Comparison of ENCODE assay signal across 25 cellular contexts in genomic region chr4:148345509-148345908, GRCh38.
A peak's percentile ranks its signal among the peaks of the same experiment; 100 is the strongest.
DNase-seq lines count a peak whose midpoint lies in the region; ATAC-seq, FAIRE-seq and TF ChIP-seq lines count a peak whose summit lies in the region.
"Had no signal": no experiment of that assay in that cellular context is flagged by ENCODE, and none has a peak within 500 bp of the region (broad histone marks: within the 10 kb centered on the region; RNA-seq: fewer than 3 reads in every experiment).

No MANE protein-coding gene starts in this region.

- H3K27me3 ChIP-seq in liver (ENCODE audit: control insufficient read depth in 4 of 4, insufficient read depth in 4 of 4, low read length in 3 of 4) = no peaks in the 10 kb centered on the region
- no peaks in the 10 kb centered on the region; a peak in 1 of 5 replicates for H3K27me3 ChIP-seq in HepG2 (ENCODE audit: control insufficient read depth in 1 of 2, insufficient read depth in 2 of 2, low read length in 2 of 2)
- H3K27me3 ChIP-seq: BLaER1 had no signal

- no peak for DNase-seq in HepG2 (ENCODE audit: low spot score)
- no peak for DNase-seq in left colon
- DNase-seq in mucosa of descending colon = no peak
- no peak for DNase-seq in left cardiac atrium
- DNase-seq: CD4-positive, alpha-beta T cell; CD8-positive, alpha-beta memory T cell; DMS 273 treated with DMSO at 0.1 percent for 48 hours; DMS79; EL; GF-D8; GM23248; H7; HCEC 1CT had no signal

- ATAC-seq in HepG2 (no peak), left colon (peak; percentile 56), mucosa of descending colon (peak; percentile 37), left cardiac atrium (no peak), HG03378 (IDR thresholded peaks at IDR 0.05; ENCODE audit: unreplicated experiment) (no peak), HG02970 (IDR thresholded peaks at IDR 0.05; ENCODE audit: low FRiP score, unreplicated experiment) (no peak)

- 35% methylated on average over 5 of the region's 5 CpGs for WGBS in liver
- 1% methylated on average over 5 of the region's 5 CpGs for WGBS in HepG2 (ENCODE audit: low lambda C conversion rate)

- intact Hi-C loops in HepG2 (cut with micrococcal nuclease; ENCODE audit: unreplicated experiment) = no loop called here
- intact Hi-C loops in left colon (cut with DNase I, micrococcal nuclease) = no loop called here
- intact Hi-C loops in mucosa of descending colon (cut with DNase I, micrococcal nuclease) = no loop called here
- intact Hi-C loops in left cardiac atrium (cut with DNase I) = loop anchor here in 1 of 2 donors (10.0 kb wide), 1 partner anchor 89 kb away; no protein-coding TSS in a partner anchor

- H3K4me3 ChIP-seq in liver (ENCODE audit: low read depth in 1 of 3, low read length in 3 of 3) = no peak overlapping the region
- no peak overlapping the region for H3K4me3 ChIP-seq in HepG2 (replicated peaks in 1 of 3; ENCODE audit: insufficient read depth in 1 of 3, low read depth in 2 of 3, low read length in 3 of 3)
- no peak overlapping the region for H3K4me3 ChIP-seq in mucosa of descending colon
- H3K4me3 ChIP-seq: BLaER1, GM23248 had no signal

- no peaks in the 10 kb centered on the region for H4K20me1 ChIP-seq in HepG2 (ENCODE audit: insufficient read depth, low read length)
- H4K20me1 ChIP-seq: BLaER1 had no signal

- no peak overlapping the region for H2AFZ ChIP-seq in HepG2 (ENCODE audit: low read length)
- H2AFZ ChIP-seq: GM23248 had no signal

- TF ChIP-seq EP300 in HepG2 (IDR thresholded peaks at IDR 0.05; ENCODE audit: low read depth in 2 of 2, low read length in 2 of 2) (no peak), HepG2 (CRISPR knock-in tag; IDR thresholded peaks at IDR 0.05; ENCODE audit: borderline replicate concordance) (no peak)

- H3K9me3 ChIP-seq in liver (ENCODE audit: control insufficient read depth in 4 of 4, low read length in 3 of 4) = no peaks in the 10 kb centered on the region
- no peaks in the 10 kb centered on the region for H3K9me3 ChIP-seq in HepG2 (ENCODE audit: low read length)
- no peaks in the 10 kb centered on the region for H3K9me3 ChIP-seq in mucosa of descending colon
- H3K9me3 ChIP-seq: BLaER1 had no signal

- no peak overlapping the region for H3K4me2 ChIP-seq in HepG2 (ENCODE audit: low read depth, low read length)
- H3K4me2 ChIP-seq: BLaER1 had no signal

- POLR2A ChIA-PET in HepG2 (lab: Yijun Ruan, JAX) = no interaction called here

- TF ChIP-seq RAD21 in liver (IDR thresholded peaks at IDR 0.05) (no peak), HepG2 (CRISPR knock-in tag; IDR thresholded peaks at IDR 0.05) (no peak)

- H3K9ac ChIP-seq in liver (ENCODE audit: low read depth in 1 of 2, low read length in 2 of 2) (no peak overlapping the region), HepG2 (ENCODE audit: insufficient read depth, low read depth, low read length) (no peak overlapping the region)
- H3K9ac ChIP-seq: BLaER1, GM23248 had no signal

- no peak for FAIRE-seq in HepG2 (lab: Jason Lieb, UNC)
- FAIRE-seq: A204.1, D721Med, GM12891, GM18507, GM19239, H1 had no signal

- no peak for TF ChIP-seq POLR2A in HepG2 (IDR thresholded peaks at IDR 0.05; ENCODE audit: insufficient read depth in 1 of 2, low read depth in 2 of 2, low read length in 2 of 2)

- H3K79me2 ChIP-seq in HepG2 (ENCODE audit: insufficient read depth, low read length) = no peaks in the 10 kb centered on the region

- H3K4me1 ChIP-seq in liver (ENCODE audit: control insufficient read depth in 4 of 4, insufficient read depth in 4 of 4, low read length in 3 of 4) (peaks cover 0 to 22% (median 12%) of the 10 kb centered on the region in 4 donors), HepG2 (ENCODE audit: insufficient read depth, low read length) (no peaks in the 10 kb centered on the region), mucosa of descending colon (ENCODE audit: low read depth) (peaks cover 13% of the 10 kb centered on the region)
- H3K4me1 ChIP-seq: BLaER1 had no signal

- H3K27ac ChIP-seq in liver (ENCODE audit: low read depth in 1 of 2, low read length in 2 of 2) (no peak overlapping the region), HepG2 (ENCODE audit: extremely low read length, insufficient read depth, low read length) (no peak overlapping the region)
- H3K27ac ChIP-seq: 22Rv1, BLaER1, C4-2B, GM23248 had no signal

- CTCF ChIA-PET in HepG2 (lab: Yijun Ruan, JAX; ENCODE audit: low intra/inter-chr PET ratio, low total read pairs) = no interaction called here

- TF ChIP-seq CTCF in liver (IDR thresholded peaks at IDR 0.05; ENCODE audit: low read depth, low read length, missing input control) (no peak), HepG2 (CRISPR knock-in tag; IDR thresholded peaks at IDR 0.05) (no peak), mucosa of descending colon (IDR thresholded peaks at IDR 0.05) (no peak)

- in situ Hi-C loops in HepG2 (cut with HindIII; ENCODE audit: extremely low pct_ligation_motif_present, low pct_unique_long_range_greater_than_20kb) = no loop called here

- H3K36me3 ChIP-seq in liver (ENCODE audit: control insufficient read depth in 4 of 4, insufficient read depth in 3 of 4, low read depth in 1 of 4, low read length in 3 of 4) (no peaks in the 10 kb centered on the region), HepG2 (replicated peaks in 1 of 2; ENCODE audit: control insufficient read depth in 1 of 2, insufficient read depth in 2 of 2, low read length in 2 of 2) (no peaks in the 10 kb centered on the region), mucosa of descending colon (ENCODE audit: low read depth) (no peaks in the 10 kb centered on the region)
- H3K36me3 ChIP-seq: BLaER1 had no signal

- BruUV-seq in HepG2 (replicated peaks; lab: Mats Ljungman, UMichigan) = no TSS peak

TF ChIP-seq in liver, 16 proteins besides CTCF, POLR2A, EP300 and RAD21:
- peak; percentile 58 to 77 for TF ChIP-seq HNF4A (conservative IDR thresholded peaks at IDR 0.05)
- no peak for TF ChIP-seq GABPA (IDR thresholded peaks at IDR 0.05 in 1 of 2, conservative IDR thresholded peaks at IDR 0.05 in 1 of 2)
- TF ChIP-seq RXRA (IDR thresholded peaks at IDR 0.05) = peak in 1 of 2 donors; percentile 15

TF ChIP-seq in HepG2, 621 proteins besides CTCF, POLR2A, EP300 and RAD21:
- TF ChIP-seq SMC3 (IDR thresholded peaks at IDR 0.05; ENCODE audit: low read length) = no peak
- no peak for TF ChIP-seq MAF1 (CRISPR knock-in tag; IDR thresholded peaks at IDR 0.05; ENCODE audit: borderline replicate concordance)
- no peak for TF ChIP-seq ZNF362 (CRISPR knock-in tag; IDR thresholded peaks at IDR 0.05; ENCODE audit: borderline replicate concordance)
- no peak for TF ChIP-seq ZNF562 (CRISPR knock-in tag; IDR thresholded peaks at IDR 0.05; ENCODE audit: borderline replicate concordance)
- no peak for TF ChIP-seq ZNF605 (CRISPR knock-in tag; IDR thresholded peaks at IDR 0.05)
- no peak for TF ChIP-seq ZNF180 (CRISPR knock-in tag; IDR thresholded peaks at IDR 0.05; ENCODE audit: borderline replicate concordance, low read depth)
- TF ChIP-seq ARID2 (CRISPR knock-in tag; IDR thresholded peaks at IDR 0.05; ENCODE audit: borderline replicate concordance) = no peak
- TF ChIP-seq PPARG (CRISPR knock-in tag; conservative IDR thresholded peaks at IDR 0.05) = no peak
- no peak for TF ChIP-seq TOPORS (CRISPR knock-in tag; IDR thresholded peaks at IDR 0.05)

Comparison
In these comparisons a context has a peak if more than half of its experiments do, and no peak if none do; other contexts are left out.
1. ATAC-seq: peak in left colon (single experiment) and mucosa of descending colon (single experiment); none in HepG2 (single experiment), left cardiac atrium (0 of 2), HG03378 (single experiment) and HG02970 (single experiment).